12 cellular contexts compared by ENCODE assay signal in the genomic region with DNA sequence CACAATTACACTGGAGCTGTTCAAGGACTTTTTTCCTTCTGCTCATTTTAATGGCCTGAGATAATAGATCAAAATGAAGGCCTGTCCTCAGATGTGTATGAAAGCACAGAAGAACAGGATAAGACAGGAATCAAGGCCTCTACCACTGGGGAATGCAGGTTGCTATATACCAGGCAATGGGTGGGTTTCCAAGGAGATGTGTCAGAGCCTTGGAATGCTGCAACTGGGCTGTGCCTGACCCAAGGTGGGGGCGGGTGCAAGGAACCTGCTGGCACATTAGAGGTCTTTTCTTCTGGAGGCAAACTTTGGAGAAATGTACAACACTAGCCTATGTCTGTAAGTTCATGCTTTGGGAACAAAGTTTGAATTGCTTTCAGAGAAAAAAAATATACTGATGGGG. TPM values are rescaled to one million over a fixed set of nuclear protein-coding genes. Genes with fewer than 3 reads are reported as not detected.
DNase-seq lines count a peak whose midpoint lies in the region; ATAC-seq and TF ChIP-seq lines count a peak whose summit lies in the region.
"Had no signal": no experiment of that assay in that cellular context is flagged by ENCODE, and none has a peak within 500 bp of the region (broad histone marks: within the 10 kb centered on the region; RNA-seq: fewer than 3 reads in every experiment).

No MANE protein-coding gene starts in this region.

- peak overlapping the region; percentile 54; the same call in 1 of the 2 replicates for H3K27ac ChIP-seq in HCT116 (ENCODE audit: low read depth, low read length)
- H3K27ac ChIP-seq: parathyroid adenoma had no signal

- H3K36me3 ChIP-seq in HCT116 (ENCODE audit: control insufficient read depth in 1 of 2, insufficient read depth in 2 of 2, low read length in 2 of 2) = no peaks in the 10 kb centered on the region

- H3K9ac ChIP-seq in HCT116 (ENCODE audit: low read length) = peak overlapping the region; percentile 39
- H3K9ac ChIP-seq: parathyroid adenoma had no signal

- RAD21 ChIA-PET in HCT116 (lab: Charles Lee; ENCODE audit: low non-redundant PET in 1 of 2, low total read pairs in 2 of 2, uncharacterized antibody in 2 of 2, unreplicated experiment in 2 of 2) = no interaction called here

- no peak for TF ChIP-seq POLR2A in HCT116 (IDR thresholded peaks at IDR 0.05; ENCODE audit: borderline replicate concordance, extremely low read depth, insufficient read depth, insufficient read length)

- TF ChIP-seq CTCF in HCT116 (IDR thresholded peaks at IDR 0.05 in 2 of 3, conservative IDR thresholded peaks at IDR 0.05 in 1 of 3; ENCODE audit: borderline replicate concordance in 1 of 3, insufficient read depth in 1 of 3, low read depth in 2 of 3, low read length in 2 of 3) = no peak

- H2AFZ ChIP-seq in HCT116 (ENCODE audit: low read depth, low read length, poor library complexity, severe bottlenecking) = peak overlapping the region; percentile 52
- H2AFZ ChIP-seq: parathyroid adenoma had no signal

- peak; percentile 21; the same call in 1 of the 2 replicates for TF ChIP-seq RAD21 in HCT116 (IDR thresholded peaks at IDR 0.05; ENCODE audit: low read depth)

- H3K4me2 ChIP-seq in HCT116 (ENCODE audit: low read length) = peak overlapping the region; percentile 71

- no peaks in the 10 kb centered on the region for H3K9me2 ChIP-seq in HCT116 (ENCODE audit: insufficient read depth)

- no peaks in the 10 kb centered on the region for H3K9me3 ChIP-seq in HCT116 (ENCODE audit: control insufficient read depth in 1 of 2, insufficient read depth in 1 of 2, low read depth in 1 of 2, low read length in 2 of 2)

- peak; percentile 74 for ATAC-seq in HCT116

- peak; percentile 79 for DNase-seq in HCT116 (ENCODE audit: low read depth, low spot score)
- peak; percentile 63 to 84 for DNase-seq in SW 1271 (lab: John Stamatoyannopoulos, UW)
- peak; percentile 47 for DNase-seq in glomerular endothelial cell (ENCODE audit: extremely low read depth, low read depth, low spot score)
- DNase-seq in renal cortical epithelial cell (ENCODE audit: low read depth) = peak; percentile 97
- DNase-seq in Kasumi-1 (lab: John Stamatoyannopoulos, UW) = no peak
- DNase-seq in NCI-H187 (lab: John Stamatoyannopoulos, UW) = no peak
- no peak for DNase-seq in HuH-7 (ENCODE audit: low spot score)
- no peak for DNase-seq in amniotic stem cell (lab: John Stamatoyannopoulos, UW)
- DNase-seq: activated B cell treated with CpG ODN at 0.5 μM for 24 hours; activated effector memory CD4-positive, alpha-beta T cell treated with anti-CD3 and anti-CD28 coated beads, Interleukin-2, amount 50 U/mL, for 16 hours; NCI-H146 had no signal

- H3K4me1 ChIP-seq in HCT116 (ENCODE audit: control insufficient read depth in 1 of 2, insufficient read depth in 2 of 2, low read length in 2 of 2) = peaks cover 39 to 65% of the 10 kb centered on the region in 2 experiments
- H3K4me1 ChIP-seq: parathyroid adenoma had no signal

- H3K4me3 ChIP-seq in HCT116 (replicated peaks in 1 of 2; ENCODE audit: low read depth in 1 of 2, low read length in 2 of 2) = peak overlapping the region in 1 of 2 experiments; percentile 9; a peak in 2 of 4 replicates

- CTCF ChIA-PET in HCT116 (lab: Charles Lee) = interaction anchor here (0.9 kb wide), 1 partner anchor 202 kb away, joined by 3 read pairs; no protein-coding TSS in a partner anchor

- H4K20me1 ChIP-seq in HCT116 (ENCODE audit: insufficient read depth) = no peaks in the 10 kb centered on the region

- no TSS peak for BruUV-seq in HCT116 (replicated peaks; lab: Mats Ljungman, UMichigan)

- POLR2A ChIA-PET in HCT116 (lab: Charles Lee) = interaction anchor here (0.6 kb wide), 1 partner anchor 18 kb away, joined by 3 read pairs; no protein-coding TSS in a partner anchor

- intact Hi-C loops in HCT116 (cut with micrococcal nuclease) = no loop called here

- H3K27me3 ChIP-seq in HCT116 (ENCODE audit: insufficient read depth, low read length) = no peaks in the 10 kb centered on the region

- H3K79me2 ChIP-seq in HCT116 (ENCODE audit: insufficient read depth, low read length) = no peaks in the 10 kb centered on the region
- H3K79me2 ChIP-seq: parathyroid adenoma had no signal

TF ChIP-seq in HCT116, 20 proteins besides CTCF, POLR2A, EP300 and RAD21:
- peak; percentile 83 for TF ChIP-seq JUND (IDR thresholded peaks at IDR 0.05)
- TF ChIP-seq EZH2 (IDR thresholded peaks at IDR 0.05) = no peak
- TF ChIP-seq POLR2AphosphoS5 (IDR thresholded peaks at IDR 0.05; ENCODE audit: low read depth, low read length) = peak; percentile 45
- peak; percentile 85 for TF ChIP-seq FOSL1 (IDR thresholded peaks at IDR 0.05; ENCODE audit: low read depth)
- no peak for TF ChIP-seq ELF1 (IDR thresholded peaks at IDR 0.05; ENCODE audit: borderline replicate concordance, low read depth)
- TF ChIP-seq, protein P1, sequence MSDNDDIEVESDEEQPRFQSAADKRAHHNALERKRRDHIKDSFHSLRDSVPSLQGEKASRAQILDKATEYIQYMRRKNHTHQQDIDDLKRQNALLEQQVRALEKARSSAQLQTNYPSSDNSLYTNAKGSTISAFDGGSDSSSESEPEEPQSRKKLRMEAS (IDR thresholded peaks at IDR 0.05) = peak; percentile 29; the same call in 1 of the 2 replicates
- TF ChIP-seq TCF7L2 (IDR thresholded peaks at IDR 0.05; ENCODE audit: borderline replicate concordance, extremely low read depth, insufficient read depth, insufficient read length) = peak; percentile 43
- no peak for TF ChIP-seq ZFX (IDR thresholded peaks at IDR 0.05)
- peak; percentile 80; the same call in 1 of the 2 replicates for TF ChIP-seq CBX3 (IDR thresholded peaks at IDR 0.05; ENCODE audit: low read depth)
- TF ChIP-seq YY1 (IDR thresholded peaks at IDR 0.05; ENCODE audit: extremely low read depth, insufficient replicate concordance, low read depth, low read length) = peak; percentile 21
- TF ChIP-seq, protein P2, sequence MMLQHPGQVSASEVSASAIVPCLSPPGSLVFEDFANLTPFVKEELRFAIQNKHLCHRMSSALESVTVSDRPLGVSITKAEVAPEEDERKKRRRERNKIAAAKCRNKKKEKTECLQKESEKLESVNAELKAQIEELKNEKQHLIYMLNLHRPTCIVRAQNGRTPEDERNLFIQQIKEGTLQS (IDR thresholded peaks at IDR 0.05) = no peak
- no peak for TF ChIP-seq ZNF274 (IDR thresholded peaks at IDR 0.05; ENCODE audit: low read depth, low read length)
- TF ChIP-seq SP1 (IDR thresholded peaks at IDR 0.05; ENCODE audit: low read depth) = peak; percentile 77
- no peak for TF ChIP-seq EZH2phosphoT487 (IDR thresholded peaks at IDR 0.05; ENCODE audit: borderline replicate concordance)
- TF ChIP-seq, protein P3, sequence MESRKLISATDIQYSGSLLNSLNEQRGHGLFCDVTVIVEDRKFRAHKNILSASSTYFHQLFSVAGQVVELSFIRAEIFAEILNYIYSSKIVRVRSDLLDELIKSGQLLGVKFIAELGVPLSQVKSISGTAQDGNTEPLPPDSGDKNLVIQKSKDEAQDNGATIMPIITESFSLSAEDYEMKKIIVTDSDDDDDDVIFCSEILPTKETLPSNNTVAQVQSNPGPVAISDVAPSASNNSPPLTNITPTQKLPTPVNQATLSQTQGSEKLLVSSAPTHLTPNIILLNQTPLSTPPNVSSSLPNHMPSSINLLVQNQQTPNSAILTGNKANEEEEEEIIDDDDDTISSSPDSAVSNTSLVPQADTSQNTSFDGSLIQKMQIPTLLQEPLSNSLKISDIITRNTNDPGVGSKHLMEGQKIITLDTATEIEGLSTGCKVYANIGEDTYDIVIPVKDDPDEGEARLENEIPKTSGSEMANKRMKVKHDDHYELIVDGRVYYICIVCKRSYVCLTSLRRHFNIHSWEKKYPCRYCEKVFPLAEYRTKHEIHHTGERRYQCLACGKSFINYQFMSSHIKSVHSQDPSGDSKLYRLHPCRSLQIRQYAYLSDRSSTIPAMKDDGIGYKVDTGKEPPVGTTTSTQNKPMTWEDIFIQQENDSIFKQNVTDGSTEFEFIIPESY (IDR thresholded peaks at IDR 0.05; ENCODE audit: extremely low read depth, insufficient replicate concordance, low read length) = no peak
- TF ChIP-seq CEBPB (IDR thresholded peaks at IDR 0.05; ENCODE audit: low read depth) = peak; percentile 40; the same call in 1 of the 2 replicates
- TF ChIP-seq SRF (IDR thresholded peaks at IDR 0.05; ENCODE audit: low read depth) = no peak
- peak; percentile 89 for TF ChIP-seq EGR1 (IDR thresholded peaks at IDR 0.05; ENCODE audit: low read depth)
- no peak for TF ChIP-seq SIN3A (IDR thresholded peaks at IDR 0.05; ENCODE audit: low read depth)
- TF ChIP-seq, protein P4, sequence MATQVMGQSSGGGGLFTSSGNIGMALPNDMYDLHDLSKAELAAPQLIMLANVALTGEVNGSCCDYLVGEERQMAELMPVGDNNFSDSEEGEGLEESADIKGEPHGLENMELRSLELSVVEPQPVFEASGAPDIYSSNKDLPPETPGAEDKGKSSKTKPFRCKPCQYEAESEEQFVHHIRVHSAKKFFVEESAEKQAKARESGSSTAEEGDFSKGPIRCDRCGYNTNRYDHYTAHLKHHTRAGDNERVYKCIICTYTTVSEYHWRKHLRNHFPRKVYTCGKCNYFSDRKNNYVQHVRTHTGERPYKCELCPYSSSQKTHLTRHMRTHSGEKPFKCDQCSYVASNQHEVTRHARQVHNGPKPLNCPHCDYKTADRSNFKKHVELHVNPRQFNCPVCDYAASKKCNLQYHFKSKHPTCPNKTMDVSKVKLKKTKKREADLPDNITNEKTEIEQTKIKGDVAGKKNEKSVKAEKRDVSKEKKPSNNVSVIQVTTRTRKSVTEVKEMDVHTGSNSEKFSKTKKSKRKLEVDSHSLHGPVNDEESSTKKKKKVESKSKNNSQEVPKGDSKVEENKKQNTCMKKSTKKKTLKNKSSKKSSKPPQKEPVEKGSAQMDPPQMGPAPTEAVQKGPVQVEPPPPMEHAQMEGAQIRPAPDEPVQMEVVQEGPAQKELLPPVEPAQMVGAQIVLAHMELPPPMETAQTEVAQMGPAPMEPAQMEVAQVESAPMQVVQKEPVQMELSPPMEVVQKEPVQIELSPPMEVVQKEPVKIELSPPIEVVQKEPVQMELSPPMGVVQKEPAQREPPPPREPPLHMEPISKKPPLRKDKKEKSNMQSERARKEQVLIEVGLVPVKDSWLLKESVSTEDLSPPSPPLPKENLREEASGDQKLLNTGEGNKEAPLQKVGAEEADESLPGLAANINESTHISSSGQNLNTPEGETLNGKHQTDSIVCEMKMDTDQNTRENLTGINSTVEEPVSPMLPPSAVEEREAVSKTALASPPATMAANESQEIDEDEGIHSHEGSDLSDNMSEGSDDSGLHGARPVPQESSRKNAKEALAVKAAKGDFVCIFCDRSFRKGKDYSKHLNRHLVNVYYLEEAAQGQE (IDR thresholded peaks at IDR 0.05; ENCODE audit: low read depth) = no peak

RNA-seq across cellular contexts. Expression of a gene that starts 21.7 kb away (rescaled TPM):
- total RNA-seq in HCT116 (2021; ENCODE audit: unreplicated experiment) = 22.2 TPM
- 43.6 and 44.3 TPM in 2 replicates for polyA plus RNA-seq in HCT116 (2012)
- total RNA-seq in glomerular endothelial cell = 132 and 173 TPM in 2 replicates
- 128 and 1,305 TPM in 2 replicates for total RNA-seq in renal cortical epithelial cell
- total RNA-seq: activated B cell treated with CpG ODN at 0.5 μM for 24 hours had no signal

Comparison
In these comparisons a context has a peak if more than half of its experiments do, and no peak if none do; other contexts are left out.
1. DNase-seq: peak in HCT116 (single experiment), SW 1271 (2 of 2), glomerular endothelial cell (single experiment) and renal cortical epithelial cell (single experiment); none in Kasumi-1 (0 of 2), NCI-H187 (0 of 2), HuH-7 (single experiment) and amniotic stem cell (single experiment).